ENCODE assay signal across 8 cellular contexts in the genomic region with DNA sequence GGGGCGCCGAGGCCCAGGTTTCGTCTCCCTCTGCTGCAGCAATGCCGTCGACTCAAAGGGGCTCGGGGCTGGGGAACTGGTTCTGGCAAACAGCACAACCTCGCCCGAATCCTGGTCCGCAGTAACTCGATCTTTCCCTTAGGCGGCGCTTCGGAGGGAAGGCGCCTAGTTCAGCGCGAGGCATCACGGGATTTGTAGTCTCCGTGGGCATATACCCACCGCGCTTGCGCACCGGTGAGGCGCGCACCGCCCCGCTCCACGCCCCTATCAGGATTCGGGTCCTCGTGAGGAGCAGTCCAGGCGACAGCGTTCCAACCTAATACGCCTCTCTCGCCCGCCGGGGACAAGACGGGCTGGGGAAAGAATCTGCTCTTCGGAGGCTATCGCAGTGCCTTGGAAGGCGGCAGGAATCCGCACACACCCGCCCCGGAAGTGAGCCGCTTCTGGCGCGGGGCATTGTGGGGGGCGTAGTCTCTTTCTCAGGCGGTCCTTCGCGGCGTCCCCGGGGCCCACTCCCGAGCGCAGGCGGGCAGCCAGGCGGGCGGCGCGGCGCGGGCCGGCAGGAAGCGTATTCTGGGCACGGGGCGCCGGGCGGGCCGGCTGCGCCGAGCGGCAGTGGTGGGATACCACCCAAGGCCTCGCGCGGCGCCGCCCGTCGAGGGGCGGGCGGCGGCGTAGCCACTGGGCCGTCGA. TPM values are rescaled to one million over a fixed set of nuclear protein-coding genes. Genes with fewer than 3 reads are reported as not detected.
A peak's percentile ranks its signal among the peaks of the same experiment; 100 is the strongest.
DNase-seq lines count a peak whose midpoint lies in the region; ATAC-seq, FAIRE-seq and TF ChIP-seq lines count a peak whose summit lies in the region.

THAP11 (plus strand) TSS at position 505 of the 693 bp plus-strand sequence. CDS start 235 bp downstream, outside the sequence.

- dilution Hi-C loops in keratinocyte (cut with MboI; ENCODE audit: extremely low pct_ligation_motif_present, low sequenced_read_pairs), result no loop called here

- TF ChIP-seq CTCF in keratinocyte (optimal IDR thresholded peaks at IDR 0.05 in 1 of 3, IDR thresholded peaks at IDR 0.05 in 1 of 3, conservative IDR thresholded peaks at IDR 0.05 in 1 of 3; ENCODE audit: extremely low read depth in 1 of 3, insufficient read depth in 2 of 3, low read length in 3 of 3), result peak; percentile 90 to 97 (median 94)

- H3K4me3 Mint-ChIP-seq in central memory CD8-positive, alpha-beta T cell, result peak within 1 kb of the TSS; percentile 86

- peaks cover 27% of the 10 kb centered on the region for H3K4me1 Mint-ChIP-seq in central memory CD8-positive, alpha-beta T cell

- peak within 1 kb of the TSS; percentile 56 to 92 (median 79) for H3K4me3 ChIP-seq in keratinocyte (ENCODE audit: control insufficient read depth in 2 of 3, extremely low read depth in 1 of 3, insufficient read depth in 2 of 3, low read depth in 1 of 3, low read length in 3 of 3)

- H3K9me3 ChIP-seq in keratinocyte (ENCODE audit: control insufficient read depth, low read depth, low read length), result no peaks in the 10 kb centered on the region

- H3K27me3 Mint-ChIP-seq in central memory CD8-positive, alpha-beta T cell, result no peaks in the 10 kb centered on the region

- H3K27ac Mint-ChIP-seq in central memory CD8-positive, alpha-beta T cell (ENCODE audit: low read depth), result peak within 1 kb of the TSS; percentile 90

- H3K27me3 ChIP-seq in keratinocyte (ENCODE audit: control insufficient read depth, extremely low read depth, insufficient read depth, low read length), result no peaks in the 10 kb centered on the region

- peaks cover 46% of the 10 kb centered on the region for H3K4me1 ChIP-seq in keratinocyte (ENCODE audit: control insufficient read depth, extremely low read depth, insufficient read depth, low read length)

- H3K9ac ChIP-seq in keratinocyte (ENCODE audit: control insufficient read depth, extremely low read depth, insufficient read depth, low read length), result peak within 1 kb of the TSS; percentile 94

- no peaks in the 10 kb centered on the region for H3K9me3 Mint-ChIP-seq in central memory CD8-positive, alpha-beta T cell

- peaks cover 25% of the 10 kb centered on the region for H3K79me2 ChIP-seq in keratinocyte (ENCODE audit: control insufficient read depth, insufficient read depth, low read length)

- peak within 1 kb of the TSS; percentile 99 for H2AFZ ChIP-seq in keratinocyte (ENCODE audit: control insufficient read depth, low read length)

- H3K36me3 ChIP-seq in keratinocyte (ENCODE audit: control insufficient read depth in 2 of 2, extremely low read depth in 1 of 2, insufficient read depth in 2 of 2, low read length in 2 of 2), result peaks cover 4 to 6% of the 10 kb centered on the region in 2 experiments

- peak; percentile 32 for FAIRE-seq in keratinocyte (lab: Jason Lieb, UNC)

- H3K4me2 ChIP-seq in keratinocyte (ENCODE audit: control insufficient read depth, extremely low read depth, insufficient read depth, low read depth, low read length), result peak within 1 kb of the TSS; percentile 86

- no peaks in the 10 kb centered on the region for H3K9me1 ChIP-seq in keratinocyte (ENCODE audit: control insufficient read depth, extremely low read depth, insufficient read depth, low read length)

- H4K20me1 ChIP-seq in keratinocyte (ENCODE audit: control insufficient read depth, extremely low read depth, insufficient read depth, low read length), result no peaks in the 10 kb centered on the region

- H3K36me3 Mint-ChIP-seq in central memory CD8-positive, alpha-beta T cell (ENCODE audit: insufficient read depth), result peaks cover 12% of the 10 kb centered on the region

- ATAC-seq in GM19043 (IDR thresholded peaks at IDR 0.05; ENCODE audit: low read depth, unreplicated experiment) (peak; percentile 42), HG03354 (IDR thresholded peaks at IDR 0.05; ENCODE audit: poor library complexity, severe bottlenecking, unreplicated experiment) (peak; percentile 56)
- peak; percentile 55 to 57 for ATAC-seq in activated CD4-positive, CD25-positive, alpha-beta regulatory T cell treated with anti-CD3 and anti-CD28 coated beads, Interleukin-2, amount 50 U/mL, for 24 hours
- peak; percentile 58 for ATAC-seq in central memory CD8-positive, alpha-beta T cell (replicated peaks; ENCODE audit: extremely low read depth, poor library complexity, severe bottlenecking)

- peak within 1 kb of the TSS; percentile 95 for H3K27ac ChIP-seq in keratinocyte (ENCODE audit: control insufficient read depth, insufficient read depth, low read length)

- DNase-seq in Ammon's horn (ENCODE audit: low spot score) (peak; percentile 96), NCI-H446 (lab: John Stamatoyannopoulos, UW) (peak; percentile 87 to 93), keratinocyte (ENCODE audit: low read depth, low spot score) (no peak)
- peak; percentile 93 to 96 for DNase-seq in central memory CD8-positive, alpha-beta T cell (ENCODE audit: low spot score in 2 of 2)
- DNase-seq in stimulated activated CD4-positive, alpha-beta T cell treated with anti-CD3 and anti-CD28 coated beads, Interleukin-12 subunit alpha, Interleukin-12 subunit beta, amount 100 ng/mL, for 48 hours (ENCODE audit: low read depth in 2 of 3, low spot score in 1 of 3), result peak; percentile 91 to 95 (median 91)

RNA-seq across cellular contexts. Expression of gene THAP11, which starts in this region (rescaled TPM):
- 9.2 to 13.1 TPM (median 11.8 TPM) in 3 replicates for polyA plus RNA-seq in keratinocyte
- 4.0 TPM for polyA plus RNA-seq in keratinocyte (2011; ENCODE audit: low read depth)
- polyA plus RNA-seq in keratinocyte (2011; cell fraction: cytosol; rRNA removed), result 8.5 and 8.9 TPM in 2 replicates
- polyA plus RNA-seq in keratinocyte (2011; cell fraction: nucleus; rRNA removed), result 4.4 TPM in 2 replicates
- 11.6 and 13.9 TPM in 2 replicates for polyA plus RNA-seq in keratinocyte (2012; ENCODE audit: low replicate concordance)
- polyA minus RNA-seq in keratinocyte, result 7.9 to 10.2 TPM (median 7.9 TPM) in 3 replicates
- 14.6 TPM for polyA minus RNA-seq in keratinocyte (2011; cell fraction: cytosol; rRNA and poly(A)+ RNA removed)
- 1.7 and 3.3 TPM in 2 replicates for polyA minus RNA-seq in keratinocyte (2011; cell fraction: nucleus; rRNA and poly(A)+ RNA removed)
